8 cellular contexts compared by ENCODE assay signal in the genomic region with DNA sequence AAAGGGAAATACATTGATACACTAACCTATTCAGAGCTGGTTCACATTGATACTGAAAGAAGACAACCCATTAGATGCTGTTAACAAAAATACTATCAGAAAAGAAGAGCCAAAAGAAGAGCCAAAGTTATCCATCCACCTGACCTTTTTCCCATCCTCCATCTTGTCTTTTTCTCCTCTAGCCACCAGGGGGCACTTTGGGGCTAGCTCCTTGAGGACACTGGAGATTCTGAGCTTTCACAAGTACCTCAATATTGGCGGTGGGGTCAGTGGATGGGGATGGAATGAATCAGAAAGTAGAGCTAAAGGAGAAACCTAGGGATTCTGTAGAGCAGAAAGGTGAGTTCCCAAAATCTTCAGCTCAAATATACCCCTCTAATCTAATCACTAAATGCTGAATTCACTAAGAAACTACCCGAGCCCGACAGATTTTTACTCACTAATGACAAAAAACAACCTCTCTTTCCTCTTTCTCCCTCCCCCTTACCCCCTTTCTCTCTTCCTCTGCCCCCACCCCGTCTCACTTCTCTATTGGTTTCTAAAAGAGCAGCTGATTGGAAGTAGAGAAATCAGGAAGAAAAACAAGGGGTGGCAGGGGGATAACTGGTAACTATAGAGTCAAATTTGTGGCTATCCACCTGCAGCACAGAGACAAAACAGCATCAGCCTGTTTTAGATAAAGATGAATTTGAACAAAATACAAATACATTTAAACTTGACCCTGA.
A peak's percentile ranks its signal among the peaks of the same experiment; 100 is the strongest.
DNase-seq lines count a peak whose midpoint lies in the region; ATAC-seq, FAIRE-seq and TF ChIP-seq lines count a peak whose summit lies in the region.

No MANE protein-coding gene starts in this region.

- H3K27me3 ChIP-seq in H7 (ENCODE audit: control insufficient read depth, insufficient read depth, low read length) = no peaks in the 10 kb centered on the region

- TF ChIP-seq CTCF in fibroblast of mammary gland (conservative IDR thresholded peaks at IDR 0.05; ENCODE audit: control insufficient read depth, insufficient read depth, low read depth, low read length) = peak; percentile 69

- peak overlapping the region; percentile 54 for H3K27ac ChIP-seq in temporal lobe (ENCODE audit: low read depth, low read length)

- no peaks in the 10 kb centered on the region for H3K36me3 ChIP-seq in H7 (replicated peaks; ENCODE audit: control insufficient read depth, insufficient read depth, low read length)

- DNase-seq in COLO668 (lab: John Stamatoyannopoulos, UW; ENCODE audit: unreplicated experiment) (peak; percentile 13), H7 (peak; percentile 36), RCC 7860 (ENCODE audit: low spot score) (peak; percentile 8), fibroblast of mammary gland (ENCODE audit: low read depth) (peak; percentile 49)
- DNase-seq in activated CD4-positive, CD25-positive, alpha-beta regulatory T cell (lab: John Stamatoyannopoulos, UW) = no peak

- no peak for FAIRE-seq in RCC 7860 (lab: Jason Lieb, UNC)

- H3K4me3 ChIP-seq in H7 (ENCODE audit: insufficient read depth, low read depth, low read length) (no peak overlapping the region), fibroblast of mammary gland (ENCODE audit: control insufficient read depth, low read depth, low read length) (no peak overlapping the region)

- no peak for ATAC-seq in GM21737 (IDR thresholded peaks at IDR 0.05; ENCODE audit: unreplicated experiment)
- ATAC-seq in HG03469 (IDR thresholded peaks at IDR 0.05; ENCODE audit: unreplicated experiment) = no peak

Comparison
In these comparisons a context has a peak if more than half of its experiments do, and no peak if none do; other contexts are left out.
1. DNase-seq: peak in COLO668 (single experiment), H7 (single experiment), RCC 7860 (single experiment) and fibroblast of mammary gland (single experiment); none in activated CD4-positive, CD25-positive, alpha-beta regulatory T cell (0 of 4).